Comparison of ENCODE assay signal across 20 cellular contexts in the genomic region with DNA sequence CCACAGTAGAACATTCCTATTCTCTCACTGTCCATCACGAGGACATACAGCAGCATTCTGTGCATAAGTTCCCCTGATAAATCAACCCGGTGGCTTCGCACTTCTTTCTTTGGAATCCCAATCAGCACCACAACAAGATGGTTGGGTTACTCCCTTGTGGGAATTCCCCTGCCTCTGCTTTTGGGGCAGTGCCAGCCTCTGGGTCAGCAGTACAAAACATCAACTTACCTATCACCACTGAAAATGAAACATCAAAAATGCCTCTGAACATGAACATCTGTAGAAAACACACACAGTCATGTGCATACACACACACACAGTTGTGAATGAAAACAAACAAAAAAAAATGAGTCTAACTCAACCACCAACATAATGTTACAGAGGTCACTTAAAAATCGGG.
"Had no signal": no experiment of that assay in that cellular context is flagged by ENCODE, and none has a peak within 500 bp of the region (broad histone marks: within the 10 kb centered on the region; RNA-seq: fewer than 3 reads in every experiment).

No MANE protein-coding gene starts in this region.

- H3K27ac ChIP-seq: breast epithelium, Peyer's patch had no signal

- ATAC-seq: activated CD4-positive, CD25-positive, alpha-beta regulatory T cell treated with anti-CD3 and anti-CD28 coated beads, Interleukin-2, amount 50 U/mL, for 24 hours; activated CD8-positive, alpha-beta T cell treated with anti-CD3 and anti-CD28 coated beads for 36 hours; activated T-cell treated with anti-CD3 and anti-CD28 coated beads, Interleukin-2, amount 50 U/mL, for 72 hours had no signal

- DNase-seq: activated CD4-positive, alpha-beta T cell treated with anti-CD3 and anti-CD28 coated beads for 4 hours; activated CD8-positive, alpha-beta memory T cell treated with anti-CD3 and anti-CD28 coated beads, Interleukin-2, amount 50 U/mL, for 4 hours; activated CD8-positive, alpha-beta T cell treated with anti-CD3 and anti-CD28 coated beads for 36 hours; activated gamma-delta T cell treated with Interleukin-2 at 50 U/mL for 16 hours; activated naive CD4-positive, alpha-beta T cell treated with anti-CD3 and anti-CD28 coated beads, Interleukin-2, amount 10 ng/mL, durations not matched to agents 7 days and 5 days; activated naive CD8-positive, alpha-beta T cell treated with anti-CD3 and anti-CD28 coated beads for 36 hours; activated T-cell treated with anti-CD3 and anti-CD28 coated beads, Interleukin-2, amount 50 U/mL, for 72 hours; anterior cingulate cortex; caudate nucleus; NCI-H1105 treated with DMSO at 0.1 percent for 48 hours; NCI-H1436 treated with DMSO at 0.1 percent for 48 hours; NCI-H187; NCI-H2081; NCI-H446 treated with DMSO at 0.1 percent for 48 hours; NCI-H524 treated with DMSO at 0.1 percent for 48 hours; NCI-H774; Peyer's patch; SHP77 treated with DMSO at 0.1 percent for 48 hours had no signal

- H3K4me1 ChIP-seq: breast epithelium, Peyer's patch had no signal

- H3K36me3 ChIP-seq: breast epithelium, Peyer's patch had no signal

- H3K27me3 ChIP-seq: breast epithelium, Peyer's patch had no signal

- H3K4me3 ChIP-seq: breast epithelium, Peyer's patch had no signal
